Comparison of ENCODE assay signal across 16 cellular contexts in genomic region chr7:70668606-70669358, GRCh38.
DNase-seq lines count a peak whose midpoint lies in the region; ATAC-seq, FAIRE-seq and TF ChIP-seq lines count a peak whose summit lies in the region.
"Had no signal": no experiment of that assay in that cellular context is flagged by ENCODE, and none has a peak within 500 bp of the region (broad histone marks: within the 10 kb centered on the region; RNA-seq: fewer than 3 reads in every experiment).

No MANE protein-coding gene starts in this region.

- no peak for TF ChIP-seq EP300 in GM12878 (IDR thresholded peaks at IDR 0.05; ENCODE audit: borderline replicate concordance in 1 of 2, control insufficient read depth in 1 of 2, low read depth in 2 of 2, low read length in 2 of 2)

- CTCF ChIA-PET in GM12878 (lab: Yijun Ruan, JAX): no interaction called here

- H3K27ac ChIP-seq in GM12878 (ENCODE audit: control insufficient read depth, insufficient read depth) (peak overlapping the region; percentile 7; the same call in 1 of the 2 replicates), tibial artery (peak overlapping the region; percentile 8 to 35)
- H3K27ac ChIP-seq: C4-2B had no signal

- RAD21 ChIA-PET in GM12878 (lab: Charles Lee; ENCODE audit: unreplicated experiment): no interaction called here

- POLR2A ChIA-PET in GM12878 (lab: Charles Lee): interaction anchor here (0.8 kb wide), 1 partner anchor 95 kb away, joined by 4 read pairs; no protein-coding TSS in a partner anchor

- ATAC-seq in GM19025 (IDR thresholded peaks at IDR 0.05; ENCODE audit: low read depth, unreplicated experiment): peak; percentile 71
- ATAC-seq in GM12878: peak; percentile 96
- no peak for ATAC-seq in HG02642 (IDR thresholded peaks at IDR 0.05; ENCODE audit: poor library complexity, unreplicated experiment)
- ATAC-seq: activated T-cell treated with anti-CD3 and anti-CD28 coated beads, Interleukin-2, amount 50 U/mL, for 72 hours had no signal

- intact Hi-C loops in GM12878 (cut with micrococcal nuclease; ENCODE audit: unreplicated experiment): no loop called here
- intact Hi-C loops in tibial artery (cut with DNase I; ENCODE audit: low total_unique reads): no loop called here

- no peak overlapping the region for H3K4me2 ChIP-seq in GM12878 (ENCODE audit: control insufficient read depth, insufficient read depth)

- H4K20me1 ChIP-seq in GM12878 (ENCODE audit: control insufficient read depth, insufficient read depth): no peaks in the 10 kb centered on the region

- no peaks in the 10 kb centered on the region; the same call in 1 of the 2 replicates for H3K4me1 ChIP-seq in GM12878 (ENCODE audit: control insufficient read depth, insufficient read depth, low read length)
- peaks cover 0 to 15% (median 6%) of the 10 kb centered on the region in 4 donors for H3K4me1 ChIP-seq in tibial artery

- no peak for TF ChIP-seq RAD21 in GM12878 (IDR thresholded peaks at IDR 0.05; ENCODE audit: insufficient read depth, low read depth, low read length)

- TF ChIP-seq POLR2A in GM12878 (IDR thresholded peaks at IDR 0.05; ENCODE audit: low read depth, low read length): no peak

- H3K9ac ChIP-seq in GM12878 (ENCODE audit: control insufficient read depth, insufficient read depth, low read length): no peak overlapping the region

- no peaks in the 10 kb centered on the region for H3K9me3 ChIP-seq in GM12878 (replicated peaks; ENCODE audit: control insufficient read depth, insufficient read depth, low read length)
- H3K9me3 ChIP-seq in tibial artery: no peaks in the 10 kb centered on the region

- DNase-seq in GM12878 (ENCODE audit: low read depth, low spot score): peak; percentile 43
- peak; percentile 37 for DNase-seq in kidney tubule cell (ENCODE audit: low spot score)
- peak; percentile 31 to 77 for DNase-seq in tibial artery
- DNase-seq in NCI-H2171 treated with DMSO at 0.1 percent for 48 hours (lab: John Stamatoyannopoulos, UW): no peak
- DNase-seq in activated CD4-positive, alpha-beta T cell treated with anti-CD3 and anti-CD28 coated beads for 1 hour: no peak
- DNase-seq: activated CD4-positive, alpha-beta T cell treated with anti-CD3 and anti-CD28 coated beads, Interleukin-2, amount 10 ng/mL, durations not matched to agents 7 days and 5 days; activated T-cell treated with anti-CD3 and anti-CD28 coated beads, Interleukin-2, amount 50 U/mL, for 72 hours; dermis blood vessel endothelial cell; GDM1; NCI-H2029 treated with DMSO at 0.1 percent for 48 hours; stimulated activated CD8-positive, alpha-beta memory T cell treated with anti-CD3 and anti-CD28 coated beads, Interleukin-4, amount 100 ng/mL, for 48 hours; T1000 had no signal

- H2AFZ ChIP-seq in GM12878 (ENCODE audit: control insufficient read depth, low read depth, low read length): no peak overlapping the region

- no TSS peak for BruUV-seq in GM12878 (replicated peaks; lab: Mats Ljungman, UMichigan)

- SMC1A ChIA-PET in GM12878 (lab: Charles Lee; ENCODE audit: uncharacterized antibody, unreplicated experiment): interaction anchor here (1.6 kb wide), 2 partner anchors 11 to 26 kb away, joined by 4 to 5 read pairs; no protein-coding TSS in a partner anchor

- WGBS in GM12878 (ENCODE audit: insufficient coverage, insufficient replicate concordance, low lambda C conversion rate, missing lambda C conversion rate): 30% methylated on average over 16 of the region's 16 CpGs

- no peak for FAIRE-seq in GM12878 (lab: Jason Lieb, UNC)
- FAIRE-seq: H54 had no signal

- H3K79me2 ChIP-seq in GM12878 (ENCODE audit: control insufficient read depth, insufficient read depth, low read length): no peaks in the 10 kb centered on the region

- in situ Hi-C loops in GM12878 (cut with MboI): no loop called here

- TF ChIP-seq CTCF in GM12878 (IDR thresholded peaks at IDR 0.05 in 2 of 3, conservative IDR thresholded peaks at IDR 0.05 in 1 of 3; ENCODE audit: control insufficient read depth in 2 of 3, extremely low read depth in 1 of 3, insufficient read depth in 1 of 3, low read depth in 3 of 3, low read length in 3 of 3): no peak
- TF ChIP-seq CTCF in tibial artery (IDR thresholded peaks at IDR 0.05): no peak

- H3K36me3 ChIP-seq in GM12878 (ENCODE audit: control insufficient read depth in 2 of 2, insufficient read depth in 2 of 2, low read length in 1 of 2) (no peaks in the 10 kb centered on the region), tibial artery (no peaks in the 10 kb centered on the region)

- no peak overlapping the region for H3K4me3 ChIP-seq in GM12878
- H3K4me3 ChIP-seq in tibial artery: peak overlapping the region in 1 of 2 donors; percentile 8

- H3K27me3 ChIP-seq in GM12878 (replicated peaks in 1 of 2; ENCODE audit: control insufficient read depth in 2 of 2, insufficient read depth in 2 of 2, low read length in 1 of 2) (no peaks in the 10 kb centered on the region), tibial artery (no peaks in the 10 kb centered on the region)

TF ChIP-seq in GM12878, 131 proteins besides CTCF, POLR2A, EP300 and RAD21:
- peak; percentile 74 for TF ChIP-seq MTA2 (IDR thresholded peaks at IDR 0.05; ENCODE audit: low read depth)
- TF ChIP-seq CUX1 (IDR thresholded peaks at IDR 0.05; ENCODE audit: insufficient replicate concordance, low read depth, low read length): no peak
- peak; percentile 93 for TF ChIP-seq MEF2B (IDR thresholded peaks at IDR 0.05; ENCODE audit: partially characterized antibody, poor library complexity, severe bottlenecking)
- TF ChIP-seq BHLHE40 (IDR thresholded peaks at IDR 0.05; ENCODE audit: borderline replicate concordance in 1 of 2, low read depth in 2 of 2, low read length in 1 of 2): peak; percentile 21 to 63; a peak in 2 of 4 replicates
- peak; percentile 73 for TF ChIP-seq IKZF1 (conservative IDR thresholded peaks at IDR 0.05)
- TF ChIP-seq RELA (IDR thresholded peaks at IDR 0.05; ENCODE audit: borderline replicate concordance, partially characterized antibody): peak; percentile 72
- TF ChIP-seq NR2F1 (conservative IDR thresholded peaks at IDR 0.05): peak; percentile 50; the same call in 1 of the 2 replicates
- TF ChIP-seq ATF7 (IDR thresholded peaks at IDR 0.05; ENCODE audit: low read depth): peak; percentile 78
- peak; percentile 50 to 51; a peak in 1 of 4 replicates for TF ChIP-seq IKZF2 (IDR thresholded peaks at IDR 0.05)
- TF ChIP-seq GABPA (IDR thresholded peaks at IDR 0.05; ENCODE audit: low read depth): no peak
- TF ChIP-seq NR2C1 (IDR thresholded peaks at IDR 0.05): no peak
- TF ChIP-seq EZH2 (IDR thresholded peaks at IDR 0.05; ENCODE audit: borderline replicate concordance, control insufficient read depth, low read depth, low read length): no peak
- peak; percentile 32; the same call in 1 of the 2 replicates for TF ChIP-seq DPF2 (IDR thresholded peaks at IDR 0.05)
- TF ChIP-seq RELB (IDR thresholded peaks at IDR 0.05; ENCODE audit: low read depth): peak; percentile 73; the same call in 1 of the 2 replicates

Comparison
In these comparisons a context has a peak if more than half of its experiments do, and no peak if none do; other contexts are left out.
1. DNase-seq: peak in GM12878 (single experiment), kidney tubule cell (single experiment) and tibial artery (2 of 2); none in NCI-H2171 treated with DMSO at 0.1 percent for 48 hours (single experiment) and activated CD4-positive, alpha-beta T cell treated with anti-CD3 and anti-CD28 coated beads for 1 hour (single experiment).